ENCODE assay signal across 1 cellular context in genomic region chr21:44483288-44484237, GRCh38.
TF ChIP-seq lines count a peak whose summit lies in the region.

No MANE protein-coding gene starts in this region.

TF ChIP-seq in HepG2, 621 proteins besides CTCF, POLR2A, EP300 and RAD21 (continued from another document and continues in another):
- 0 out of 2 replicates have a peak, but pooled peaks have one; percentile 3 for TF ChIP-seq ZNF343 (CRISPR knock-in tag; IDR thresholded peaks at IDR 0.05)
- TF ChIP-seq SIN3A (IDR thresholded peaks at IDR 0.05; ENCODE audit: borderline replicate concordance, low read depth, low read length), result peak; percentile 9; the same call in 1 of the 2 replicates
- 0 out of 2 replicates have a peak, but pooled peaks have one; percentile 13 for TF ChIP-seq MIER3 (CRISPR knock-in tag; IDR thresholded peaks at IDR 0.05; ENCODE audit: borderline replicate concordance)
- TF ChIP-seq DZIP1 (CRISPR knock-in tag; IDR thresholded peaks at IDR 0.05), result no peak
- no peak for TF ChIP-seq ATM (IDR thresholded peaks at IDR 0.05; ENCODE audit: borderline replicate concordance)
- TF ChIP-seq TAF1 (CRISPR knock-in tag; IDR thresholded peaks at IDR 0.05), result peak; percentile 27; the same call in 1 of the 2 replicates
- peak; percentile 97 for TF ChIP-seq AGO2 (optimal IDR thresholded peaks at IDR 0.05; ENCODE audit: low read depth, low read length)
- TF ChIP-seq ZNF496 (CRISPR knock-in tag; IDR thresholded peaks at IDR 0.05; ENCODE audit: insufficient replicate concordance), result no peak
- TF ChIP-seq, protein P1, sequence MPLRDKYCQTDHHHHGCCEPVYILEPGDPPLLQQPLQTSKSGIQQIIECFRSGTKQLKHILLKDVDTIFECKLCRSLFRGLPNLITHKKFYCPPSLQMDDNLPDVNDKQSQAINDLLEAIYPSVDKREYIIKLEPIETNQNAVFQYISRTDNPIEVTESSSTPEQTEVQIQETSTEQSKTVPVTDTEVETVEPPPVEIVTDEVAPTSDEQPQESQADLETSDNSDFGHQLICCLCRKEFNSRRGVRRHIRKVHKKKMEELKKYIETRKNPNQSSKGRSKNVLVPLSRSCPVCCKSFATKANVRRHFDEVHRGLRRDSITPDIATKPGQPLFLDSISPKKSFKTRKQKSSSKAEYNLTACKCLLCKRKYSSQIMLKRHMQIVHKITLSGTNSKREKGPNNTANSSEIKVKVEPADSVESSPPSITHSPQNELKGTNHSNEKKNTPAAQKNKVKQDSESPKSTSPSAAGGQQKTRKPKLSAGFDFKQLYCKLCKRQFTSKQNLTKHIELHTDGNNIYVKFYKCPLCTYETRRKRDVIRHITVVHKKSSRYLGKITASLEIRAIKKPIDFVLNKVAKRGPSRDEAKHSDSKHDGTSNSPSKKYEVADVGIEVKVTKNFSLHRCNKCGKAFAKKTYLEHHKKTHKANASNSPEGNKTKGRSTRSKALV (CRISPR knock-in tag; IDR thresholded peaks at IDR 0.05), result peak; percentile 48
- TF ChIP-seq RXRB (CRISPR knock-in tag; IDR thresholded peaks at IDR 0.05; ENCODE audit: borderline replicate concordance), result peak; percentile 36; the same call in 1 of the 2 replicates
- TF ChIP-seq ISL2 (CRISPR knock-in tag; IDR thresholded peaks at IDR 0.05), result 0 out of 2 replicates have a peak, but pooled peaks have one; percentile 30
- no peak for TF ChIP-seq PHF8 (CRISPR knock-in tag; IDR thresholded peaks at IDR 0.05)
- TF ChIP-seq, protein P2, sequence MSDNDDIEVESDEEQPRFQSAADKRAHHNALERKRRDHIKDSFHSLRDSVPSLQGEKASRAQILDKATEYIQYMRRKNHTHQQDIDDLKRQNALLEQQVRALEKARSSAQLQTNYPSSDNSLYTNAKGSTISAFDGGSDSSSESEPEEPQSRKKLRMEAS (IDR thresholded peaks at IDR 0.05), result peak; percentile 62
- TF ChIP-seq ZSCAN31 (CRISPR knock-in tag; IDR thresholded peaks at IDR 0.05; ENCODE audit: low read depth), result peak; percentile 47; the same call in 1 of the 2 replicates
- no peak for TF ChIP-seq MAZ (IDR thresholded peaks at IDR 0.05; ENCODE audit: borderline replicate concordance, low read depth, low read length)
- TF ChIP-seq MAZ (CRISPR knock-in tag; IDR thresholded peaks at IDR 0.05; ENCODE audit: low read depth), result 0 out of 2 replicates have a peak, but pooled peaks have one; percentile 13
- TF ChIP-seq TRIM24 (CRISPR knock-in tag; IDR thresholded peaks at IDR 0.05), result no peak
- no peak for TF ChIP-seq TCF7 (IDR thresholded peaks at IDR 0.05; ENCODE audit: low read depth)
- TF ChIP-seq ZMAT3 (CRISPR knock-in tag; conservative IDR thresholded peaks at IDR 0.05), result peak; percentile 17; the same call in 1 of the 2 replicates
- TF ChIP-seq ZNF235 (CRISPR knock-in tag; IDR thresholded peaks at IDR 0.05; ENCODE audit: borderline replicate concordance), result 0 out of 2 replicates have a peak, but pooled peaks have one; percentile 55
- peak; percentile 24; the same call in 1 of the 2 replicates for TF ChIP-seq TIGD3 (CRISPR knock-in tag; IDR thresholded peaks at IDR 0.05; ENCODE audit: borderline replicate concordance)
- TF ChIP-seq ZFY (CRISPR knock-in tag; IDR thresholded peaks at IDR 0.05), result no peak
- TF ChIP-seq ZBTB3 (CRISPR knock-in tag; IDR thresholded peaks at IDR 0.05; ENCODE audit: borderline replicate concordance, low read depth), result no peak
- no peak for TF ChIP-seq THAP11 (CRISPR knock-in tag; IDR thresholded peaks at IDR 0.05)
- no peak for TF ChIP-seq ZFP62 (CRISPR knock-in tag; IDR thresholded peaks at IDR 0.05)
- no peak for TF ChIP-seq KLF12 (CRISPR knock-in tag; IDR thresholded peaks at IDR 0.05; ENCODE audit: borderline replicate concordance)
- TF ChIP-seq ATF5 (CRISPR knock-in tag; IDR thresholded peaks at IDR 0.05; ENCODE audit: low read depth), result no peak
- TF ChIP-seq ZNF83 (CRISPR knock-in tag; IDR thresholded peaks at IDR 0.05; ENCODE audit: borderline replicate concordance), result no peak
- no peak for TF ChIP-seq ZNF777 (CRISPR knock-in tag; IDR thresholded peaks at IDR 0.05)
- no peak for TF ChIP-seq ADNP (CRISPR knock-in tag; IDR thresholded peaks at IDR 0.05)
- no peak for TF ChIP-seq ISX (CRISPR knock-in tag; conservative IDR thresholded peaks at IDR 0.05)
- TF ChIP-seq ZNF607 (CRISPR knock-in tag; IDR thresholded peaks at IDR 0.05; ENCODE audit: borderline replicate concordance), result peak; percentile 82; the same call in 1 of the 2 replicates
- TF ChIP-seq ZNF749 (CRISPR knock-in tag; IDR thresholded peaks at IDR 0.05; ENCODE audit: borderline replicate concordance), result peak; percentile 37; the same call in 1 of the 2 replicates
- TF ChIP-seq JUN (CRISPR knock-in tag; IDR thresholded peaks at IDR 0.05), result no peak
- peak; percentile 17; the same call in 1 of the 2 replicates for TF ChIP-seq NKX3-1 (CRISPR knock-in tag; IDR thresholded peaks at IDR 0.05)
- no peak for TF ChIP-seq RBAK (CRISPR knock-in tag; IDR thresholded peaks at IDR 0.05)
- TF ChIP-seq CREB3 (CRISPR knock-in tag; IDR thresholded peaks at IDR 0.05), result no peak
- 0 out of 2 replicates have a peak, but pooled peaks have one; percentile 13 for TF ChIP-seq MXD4 (CRISPR knock-in tag; IDR thresholded peaks at IDR 0.05)
- TF ChIP-seq BRCA1 (CRISPR knock-in tag; IDR thresholded peaks at IDR 0.05), result 0 out of 2 replicates have a peak, but pooled peaks have one; percentile 41
- 0 out of 2 replicates have a peak, but pooled peaks have one; percentile 22 for TF ChIP-seq ZBTB21 (CRISPR knock-in tag; IDR thresholded peaks at IDR 0.05)
- TF ChIP-seq ZNF660 (CRISPR knock-in tag; IDR thresholded peaks at IDR 0.05; ENCODE audit: borderline replicate concordance, low read depth), result no peak
- TF ChIP-seq, protein P3, sequence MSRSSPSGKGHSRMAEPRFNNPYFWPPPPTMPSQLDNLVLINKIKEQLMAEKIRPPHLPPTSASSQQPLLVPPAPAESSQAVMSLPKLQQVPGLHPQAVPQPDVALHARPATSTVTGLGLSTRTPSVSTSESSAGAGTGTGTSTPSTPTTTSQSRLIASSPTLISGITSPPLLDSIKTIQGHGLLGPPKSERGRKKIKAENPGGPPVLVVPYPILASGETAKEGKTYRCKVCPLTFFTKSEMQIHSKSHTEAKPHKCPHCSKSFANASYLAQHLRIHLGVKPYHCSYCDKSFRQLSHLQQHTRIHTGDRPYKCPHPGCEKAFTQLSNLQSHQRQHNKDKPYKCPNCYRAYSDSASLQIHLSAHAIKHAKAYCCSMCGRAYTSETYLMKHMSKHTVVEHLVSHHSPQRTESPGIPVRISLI (CRISPR knock-in tag; IDR thresholded peaks at IDR 0.05; ENCODE audit: borderline replicate concordance), result no peak
- no peak for TF ChIP-seq SP140L (CRISPR knock-in tag; IDR thresholded peaks at IDR 0.05; ENCODE audit: borderline replicate concordance)
- TF ChIP-seq, protein P4, sequence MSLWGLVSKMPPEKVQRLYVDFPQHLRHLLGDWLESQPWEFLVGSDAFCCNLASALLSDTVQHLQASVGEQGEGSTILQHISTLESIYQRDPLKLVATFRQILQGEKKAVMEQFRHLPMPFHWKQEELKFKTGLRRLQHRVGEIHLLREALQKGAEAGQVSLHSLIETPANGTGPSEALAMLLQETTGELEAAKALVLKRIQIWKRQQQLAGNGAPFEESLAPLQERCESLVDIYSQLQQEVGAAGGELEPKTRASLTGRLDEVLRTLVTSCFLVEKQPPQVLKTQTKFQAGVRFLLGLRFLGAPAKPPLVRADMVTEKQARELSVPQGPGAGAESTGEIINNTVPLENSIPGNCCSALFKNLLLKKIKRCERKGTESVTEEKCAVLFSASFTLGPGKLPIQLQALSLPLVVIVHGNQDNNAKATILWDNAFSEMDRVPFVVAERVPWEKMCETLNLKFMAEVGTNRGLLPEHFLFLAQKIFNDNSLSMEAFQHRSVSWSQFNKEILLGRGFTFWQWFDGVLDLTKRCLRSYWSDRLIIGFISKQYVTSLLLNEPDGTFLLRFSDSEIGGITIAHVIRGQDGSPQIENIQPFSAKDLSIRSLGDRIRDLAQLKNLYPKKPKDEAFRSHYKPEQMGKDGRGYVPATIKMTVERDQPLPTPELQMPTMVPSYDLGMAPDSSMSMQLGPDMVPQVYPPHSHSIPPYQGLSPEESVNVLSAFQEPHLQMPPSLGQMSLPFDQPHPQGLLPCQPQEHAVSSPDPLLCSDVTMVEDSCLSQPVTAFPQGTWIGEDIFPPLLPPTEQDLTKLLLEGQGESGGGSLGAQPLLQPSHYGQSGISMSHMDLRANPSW (CRISPR knock-in tag; IDR thresholded peaks at IDR 0.05; ENCODE audit: borderline replicate concordance), result 0 out of 2 replicates have a peak, but pooled peaks have one; percentile 16
- no peak for TF ChIP-seq ZKSCAN1 (IDR thresholded peaks at IDR 0.05; ENCODE audit: low read length)
- TF ChIP-seq, protein P5, sequence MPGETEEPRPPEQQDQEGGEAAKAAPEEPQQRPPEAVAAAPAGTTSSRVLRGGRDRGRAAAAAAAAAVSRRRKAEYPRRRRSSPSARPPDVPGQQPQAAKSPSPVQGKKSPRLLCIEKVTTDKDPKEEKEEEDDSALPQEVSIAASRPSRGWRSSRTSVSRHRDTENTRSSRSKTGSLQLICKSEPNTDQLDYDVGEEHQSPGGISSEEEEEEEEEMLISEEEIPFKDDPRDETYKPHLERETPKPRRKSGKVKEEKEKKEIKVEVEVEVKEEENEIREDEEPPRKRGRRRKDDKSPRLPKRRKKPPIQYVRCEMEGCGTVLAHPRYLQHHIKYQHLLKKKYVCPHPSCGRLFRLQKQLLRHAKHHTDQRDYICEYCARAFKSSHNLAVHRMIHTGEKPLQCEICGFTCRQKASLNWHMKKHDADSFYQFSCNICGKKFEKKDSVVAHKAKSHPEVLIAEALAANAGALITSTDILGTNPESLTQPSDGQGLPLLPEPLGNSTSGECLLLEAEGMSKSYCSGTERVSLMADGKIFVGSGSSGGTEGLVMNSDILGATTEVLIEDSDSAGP (CRISPR knock-in tag; IDR thresholded peaks at IDR 0.05; ENCODE audit: borderline replicate concordance), result peak; percentile 61; the same call in 1 of the 2 replicates
- TF ChIP-seq ZNF878 (CRISPR knock-in tag; IDR thresholded peaks at IDR 0.05), result 0 out of 2 replicates have a peak, but pooled peaks have one; percentile 32
- TF ChIP-seq SIX1 (CRISPR knock-in tag; IDR thresholded peaks at IDR 0.05; ENCODE audit: borderline replicate concordance), result peak; percentile 21; the same call in 1 of the 2 replicates
- no peak for TF ChIP-seq CBFB (CRISPR knock-in tag; IDR thresholded peaks at IDR 0.05)
- no peak for TF ChIP-seq TFDP1 (CRISPR knock-in tag; IDR thresholded peaks at IDR 0.05; ENCODE audit: borderline replicate concordance)
- TF ChIP-seq RARA (CRISPR knock-in tag; IDR thresholded peaks at IDR 0.05), result no peak
- no peak for TF ChIP-seq ZSCAN29 (CRISPR knock-in tag; conservative IDR thresholded peaks at IDR 0.05)
